Comparison of ENCODE assay signal across 8 cellular contexts in the genomic region with DNA sequence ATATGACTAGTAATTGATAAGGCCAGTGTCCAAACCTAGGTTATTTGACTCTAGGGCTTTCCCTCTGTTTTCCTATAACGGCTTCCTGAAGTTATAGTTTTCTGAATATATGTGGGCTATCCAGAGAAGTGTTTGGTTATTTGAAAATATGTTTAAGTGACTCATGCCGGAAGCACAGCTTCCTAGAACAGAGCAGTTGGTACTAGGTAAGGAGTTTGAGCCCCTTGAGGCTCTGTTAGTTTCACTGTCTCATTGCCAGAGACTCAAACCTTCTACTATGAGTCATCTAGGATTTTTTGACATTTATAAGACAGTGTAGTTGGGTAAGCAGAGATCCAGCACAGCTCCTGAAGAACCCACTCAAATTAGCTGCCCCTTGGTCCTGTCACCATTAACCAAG. TPM values are rescaled to one million over a fixed set of nuclear protein-coding genes. Genes with fewer than 3 reads are reported as not detected.
DNase-seq lines count a peak whose midpoint lies in the region; ATAC-seq and TF ChIP-seq lines count a peak whose summit lies in the region.

No MANE protein-coding gene starts in this region.

- no peaks in the 10 kb centered on the region for H3K27me3 Mint-ChIP-seq in MCF 10A (ENCODE audit: insufficient read depth, unreplicated experiment)

- H3K27me3 ChIP-seq in breast epithelium (no peaks in the 10 kb centered on the region), hepatocyte (no peaks in the 10 kb centered on the region)

- peaks cover 18% of the 10 kb centered on the region for H3K4me1 Mint-ChIP-seq in MCF 10A (ENCODE audit: insufficient read depth, unreplicated experiment)

- WGBS in hepatocyte (ENCODE audit: low lambda C conversion rate, missing lambda C conversion rate): 95% methylated on average over 2 of the region's 2 CpGs

- H3K4me3 ChIP-seq in breast epithelium: no peak overlapping the region
- no peak overlapping the region for H3K4me3 ChIP-seq in hepatocyte

- CTCF ChIA-PET in MCF 10A (lab: Yijun Ruan, JAX): interaction anchor here (0.7 to 1.5 kb wide), 4 partner anchors 13 to 294 kb away, joined by 3 to 6 read pairs (median 4); no protein-coding TSS in a partner anchor

- H3K9me3 ChIP-seq in breast epithelium: no peaks in the 10 kb centered on the region
- H3K9me3 ChIP-seq in hepatocyte (ENCODE audit: low read depth): no peaks in the 10 kb centered on the region

- DNase-seq in MCF 10A (ENCODE audit: unreplicated experiment): peak; percentile 90
- DNase-seq in breast epithelium (ENCODE audit: low spot score in 2 of 2): no peak
- DNase-seq in activated effector memory CD4-positive, alpha-beta T cell treated with Interleukin-2 at 50 U/mL for 16 hours: peak; percentile 4
- DNase-seq in stromal cell of bone marrow (ENCODE audit: low read depth): peak; percentile 29
- DNase-seq in hepatocyte (ENCODE audit: low spot score): no peak
- no peak for DNase-seq in DMS79 (lab: John Stamatoyannopoulos, UW)
- no peak for DNase-seq in iPS-NIHi11 (ENCODE audit: low spot score)

- intact Hi-C loops in MCF 10A (cut with micrococcal nuclease): no loop called here
- intact Hi-C loops in breast epithelium (cut with DNase I; ENCODE audit: low total_unique reads): no loop called here

- H3K4me3 Mint-ChIP-seq in MCF 10A (ENCODE audit: unreplicated experiment): no peak overlapping the region

- no peak for TF ChIP-seq CTCF in MCF 10A (IDR thresholded peaks at IDR 0.05; ENCODE audit: unreplicated experiment)
- no peak for TF ChIP-seq CTCF in breast epithelium (IDR thresholded peaks at IDR 0.05)
- no peak for TF ChIP-seq CTCF in hepatocyte (IDR thresholded peaks at IDR 0.05; ENCODE audit: poor library complexity)

- no peaks in the 10 kb centered on the region for H3K9me2 ChIP-seq in hepatocyte (replicated peaks; ENCODE audit: insufficient read depth)

- H2AFZ ChIP-seq in hepatocyte: no peak overlapping the region

- BruUV-seq in MCF 10A (replicated peaks; lab: Mats Ljungman, UMichigan): no TSS peak

- H3K4me1 ChIP-seq in breast epithelium (no peaks in the 10 kb centered on the region), hepatocyte (ENCODE audit: insufficient read depth) (no peaks in the 10 kb centered on the region)

- ATAC-seq in HG03108 (IDR thresholded peaks at IDR 0.05; ENCODE audit: unreplicated experiment): peak; percentile 97

- H4K20me1 ChIP-seq in hepatocyte (ENCODE audit: insufficient read depth, poor library complexity, severe bottlenecking): no peaks in the 10 kb centered on the region

- H3K4me2 ChIP-seq in hepatocyte: no peak overlapping the region

- no peak overlapping the region for H3K27ac ChIP-seq in breast epithelium
- H3K27ac ChIP-seq in hepatocyte: no peak overlapping the region

- H3K36me3 ChIP-seq in breast epithelium (no peaks in the 10 kb centered on the region), hepatocyte (replicated peaks; ENCODE audit: insufficient read depth, low read depth) (no peaks in the 10 kb centered on the region)

- no peaks in the 10 kb centered on the region for H3K9me3 Mint-ChIP-seq in MCF 10A (ENCODE audit: unreplicated experiment)

- POLR2A ChIA-PET in MCF 10A (lab: Yijun Ruan, JAX): interaction anchor here (1.3 to 1.6 kb wide), 3 partner anchors 10 to 139 kb away, joined by 3 to 5 read pairs (median 4); partner anchors contain the start of genes LEPR and LEPROT

- H3K79me2 ChIP-seq in hepatocyte: no peaks in the 10 kb centered on the region

- H3K27ac Mint-ChIP-seq in MCF 10A (ENCODE audit: low read depth, unreplicated experiment): peak overlapping the region; percentile 75

- no peak for TF ChIP-seq POLR2A in breast epithelium (IDR thresholded peaks at IDR 0.05)

- H3K36me3 Mint-ChIP-seq in MCF 10A (ENCODE audit: insufficient read depth, unreplicated experiment): peaks cover 21% of the 10 kb centered on the region

RNA-seq across cellular contexts. Expression of gene LEPR, which starts 27.1 kb away (rescaled TPM):
- total RNA-seq in MCF 10A (2022): 12.2 and 16.6 TPM in 2 replicates
- 10 to 100 TPM; 23.3 to 49.5 (median 23.5) TPM for total RNA-seq in breast epithelium
- total RNA-seq in hepatocyte: 6.1 and 6.4 TPM in 2 replicates
- polyA plus RNA-seq in hepatocyte: 1.3 and 4.1 TPM in 2 replicates

RNA-seq across cellular contexts. Expression of gene LEPROT, which starts 27.1 kb away (rescaled TPM):
- 63.1 and 66.9 TPM in 2 replicates for total RNA-seq in MCF 10A (2022)
- 100 to 1,000 TPM in 1 of 3 donors, 10 to 100 TPM in 2; 71.1 to 103 (median 75.5) TPM for total RNA-seq in breast epithelium
- total RNA-seq in hepatocyte: 91.6 and 97.0 TPM in 2 replicates
- polyA plus RNA-seq in hepatocyte: 77.5 and 89.9 TPM in 2 replicates

Comparison
In these comparisons a context has a peak if more than half of its experiments do, and no peak if none do; other contexts are left out.
1. DNase-seq: peak in MCF 10A (single experiment), activated effector memory CD4-positive, alpha-beta T cell treated with Interleukin-2 at 50 U/mL for 16 hours (single experiment) and stromal cell of bone marrow (single experiment); none in breast epithelium (0 of 2), hepatocyte (single experiment), DMS79 (single experiment) and iPS-NIHi11 (single experiment).